Comparison of ENCODE assay signal across 19 cellular contexts in genomic region chr17:59380474-59380873, GRCh38. TPM values are rescaled to one million over a fixed set of nuclear protein-coding genes. Genes with fewer than 3 reads are reported as not detected.
DNase-seq lines count a peak whose midpoint lies in the region; ATAC-seq and TF ChIP-seq lines count a peak whose summit lies in the region.
"Had no signal": no experiment of that assay in that cellular context is flagged by ENCODE, and none has a peak within 500 bp of the region (broad histone marks: within the 10 kb centered on the region; RNA-seq: fewer than 3 reads in every experiment).

No MANE protein-coding gene starts in this region.

- peak overlapping the region; percentile 53 for H3K27ac Mint-ChIP-seq in activated naive CD4-positive, alpha-beta T cell treated with anti-CD3 and anti-CD28 coated beads, Interleukin-2, amount 50 U/mL, for 24 hours
- H3K27ac Mint-ChIP-seq in activated naive CD4-positive, alpha-beta T cell treated with anti-CD3 and anti-CD28 coated beads, Interleukin-2, amount 10 ng/mL, durations not matched to agents 7 days and 5 days = no peak overlapping the region
- peak overlapping the region in 1 of 2 donors; percentile 22 for H3K27ac Mint-ChIP-seq in natural killer cell treated with Interleukin-12 subunit alpha and Interleukin-12 subunit beta and Interleukin-15 and Interleukin-18, amount 100 ng/mL, for 72 hours
- H3K27ac Mint-ChIP-seq: immature natural killer cell had no signal

- no CpG with 5 or more reads among the region's 3 CpGs for WGBS in trophoblast cell (ENCODE audit: extremely low coverage, insufficient coverage, insufficient read length)
- 89 to 95% methylated on average over 3 of the region's 3 CpGs for WGBS in thyroid gland, 2 donors

- H2AFZ ChIP-seq in trophoblast cell (ENCODE audit: insufficient read depth, low read length, poor library complexity) (no peak overlapping the region), osteoblast (ENCODE audit: low read length) (no peak overlapping the region)

- no peak for TF ChIP-seq POLR2A in thyroid gland (IDR thresholded peaks at IDR 0.05)

- peak overlapping the region; percentile 17 for H2BK12ac ChIP-seq in trophoblast cell (ENCODE audit: low read length)

- H2BK120ac ChIP-seq in trophoblast cell (ENCODE audit: insufficient read depth, low read length, poor library complexity) = peak overlapping the region; percentile 35

- H2BK5ac ChIP-seq in trophoblast cell (ENCODE audit: low read depth, low read length, poor library complexity) = no peak overlapping the region

- peak overlapping the region; percentile 66 for H3K27ac ChIP-seq in colonic mucosa
- H3K27ac ChIP-seq in trophoblast cell (ENCODE audit: low read depth, low read length) = no peak overlapping the region
- H3K27ac ChIP-seq in thyroid gland = peak overlapping the region in 2 of 3 donors; percentile 51 to 52
- H3K27ac ChIP-seq in osteoblast (ENCODE audit: low read depth, low read length) = no peak overlapping the region
- H3K27ac ChIP-seq: KMS-11, WERI-Rb-1 had no signal

- no peak overlapping the region for H3K4ac ChIP-seq in trophoblast cell (ENCODE audit: low read depth, low read length)

- no peak overlapping the region for H2AK5ac ChIP-seq in trophoblast cell (ENCODE audit: low read length)

- H3K9ac ChIP-seq in colonic mucosa (ENCODE audit: low read depth in 2 of 2, low read length in 2 of 2) = peak overlapping the region in 1 of 2 donors; percentile 80
- no peak overlapping the region for H3K9ac ChIP-seq in trophoblast cell (ENCODE audit: low read length)
- H3K9ac ChIP-seq: KMS-11 had no signal

- no peaks in the 10 kb centered on the region for H3K27me3 Mint-ChIP-seq in activated naive CD4-positive, alpha-beta T cell treated with anti-CD3 and anti-CD28 coated beads, Interleukin-2, amount 50 U/mL, for 24 hours
- no peaks in the 10 kb centered on the region for H3K27me3 Mint-ChIP-seq in activated naive CD4-positive, alpha-beta T cell treated with anti-CD3 and anti-CD28 coated beads, Interleukin-2, amount 10 ng/mL, durations not matched to agents 7 days and 5 days
- no peaks in the 10 kb centered on the region for H3K27me3 Mint-ChIP-seq in natural killer cell treated with Interleukin-12 subunit alpha and Interleukin-12 subunit beta and Interleukin-15 and Interleukin-18, amount 100 ng/mL, for 72 hours

- H3K4me3 Mint-ChIP-seq in activated naive CD4-positive, alpha-beta T cell treated with anti-CD3 and anti-CD28 coated beads, Interleukin-2, amount 50 U/mL, for 24 hours = no peak overlapping the region
- no peak overlapping the region for H3K4me3 Mint-ChIP-seq in activated naive CD4-positive, alpha-beta T cell treated with anti-CD3 and anti-CD28 coated beads, Interleukin-2, amount 10 ng/mL, durations not matched to agents 7 days and 5 days
- no peak overlapping the region for H3K4me3 Mint-ChIP-seq in natural killer cell treated with Interleukin-12 subunit alpha and Interleukin-12 subunit beta and Interleukin-15 and Interleukin-18, amount 100 ng/mL, for 72 hours
- H3K4me3 Mint-ChIP-seq: immature natural killer cell had no signal

- no peak overlapping the region for H4K12ac ChIP-seq in trophoblast cell (ENCODE audit: low read depth, low read length)

- no peak for ATAC-seq in natural killer cell treated with Interleukin-12 subunit alpha and Interleukin-12 subunit beta and Interleukin-15 and Interleukin-18, amount 100 ng/mL, for 72 hours
- ATAC-seq: lower lobe of right lung, Panc1 had no signal

- intact Hi-C loops in colonic mucosa (cut with DNase I) (no loop called here), thyroid gland (cut with DNase I) (no loop called here)

- H3K27me3 ChIP-seq in colonic mucosa (no peaks in the 10 kb centered on the region), trophoblast cell (ENCODE audit: insufficient read depth, low read length) (no peaks in the 10 kb centered on the region), thyroid gland (no peaks in the 10 kb centered on the region), osteoblast (ENCODE audit: insufficient read depth, low read length) (no peaks in the 10 kb centered on the region)

- H3K23ac ChIP-seq in trophoblast cell (ENCODE audit: low read length) = no peak overlapping the region

- H3K79me2 ChIP-seq in trophoblast cell (ENCODE audit: control insufficient read depth, insufficient read depth, low read length, poor library complexity) (no peaks in the 10 kb centered on the region), osteoblast (ENCODE audit: insufficient read depth, low read length) (peaks cover 5% of the 10 kb centered on the region)

- peaks cover 40% of the 10 kb centered on the region for H3K4me1 Mint-ChIP-seq in activated naive CD4-positive, alpha-beta T cell treated with anti-CD3 and anti-CD28 coated beads, Interleukin-2, amount 50 U/mL, for 24 hours
- H3K4me1 Mint-ChIP-seq in activated naive CD4-positive, alpha-beta T cell treated with anti-CD3 and anti-CD28 coated beads, Interleukin-2, amount 10 ng/mL, durations not matched to agents 7 days and 5 days = peaks cover 36% of the 10 kb centered on the region
- no peaks in the 10 kb centered on the region for H3K4me1 Mint-ChIP-seq in natural killer cell treated with Interleukin-12 subunit alpha and Interleukin-12 subunit beta and Interleukin-15 and Interleukin-18, amount 100 ng/mL, for 72 hours (ENCODE audit: low read depth in 2 of 2)

- no peaks in the 10 kb centered on the region for H3K9me3 ChIP-seq in colonic mucosa
- no peaks in the 10 kb centered on the region for H3K9me3 ChIP-seq in trophoblast cell (ENCODE audit: insufficient read depth, low read depth, low read length)
- no peaks in the 10 kb centered on the region for H3K9me3 ChIP-seq in thyroid gland
- no peaks in the 10 kb centered on the region for H3K9me3 ChIP-seq in osteoblast (ENCODE audit: low read depth, low read length)
- H3K9me3 ChIP-seq: HAP-1, lower lobe of right lung had no signal

- peaks cover 28% of the 10 kb centered on the region for H3K4me1 ChIP-seq in colonic mucosa
- peaks cover 15 to 28% of the 10 kb centered on the region in 2 experiments for H3K4me1 ChIP-seq in trophoblast cell (ENCODE audit: control insufficient read depth in 1 of 2, insufficient read depth in 2 of 2, low read length in 2 of 2)
- H3K4me1 ChIP-seq in thyroid gland = peaks cover 15 to 47% of the 10 kb centered on the region in 2 donors
- peaks cover 18% of the 10 kb centered on the region for H3K4me1 ChIP-seq in osteoblast (ENCODE audit: insufficient read depth, low read length)
- H3K4me1 ChIP-seq: HAP-1 had no signal

- no peak for DNase-seq in activated naive CD4-positive, alpha-beta T cell treated with anti-CD3 and anti-CD28 coated beads, Interleukin-2, amount 10 ng/mL, durations not matched to agents 7 days and 5 days
- DNase-seq in colonic mucosa (no peak), trophoblast cell (no peak), thyroid gland (no peak), NCI-H187 treated with DMSO at 0.1 percent for 48 hours (lab: John Stamatoyannopoulos, UW) (no peak), osteoblast (ENCODE audit: insufficient read length, low spot score, missing footprints) (no peak)
- DNase-seq in natural killer cell treated with Interleukin-12 subunit alpha and Interleukin-12 subunit beta and Interleukin-15 and Interleukin-18, amount 100 ng/mL, for 72 hours (ENCODE audit: low spot score) = no peak
- DNase-seq: 8988T, AML-193, COR-L47, immature natural killer cell, lower lobe of right lung, MV-4-11, NCI-H2029, WERI-Rb-1 had no signal

- H3K14ac ChIP-seq in trophoblast cell (ENCODE audit: low read length) = no peak overlapping the region

- CTCF ChIA-PET in activated naive CD4-positive, alpha-beta T cell treated with anti-CD3 and anti-CD28 coated beads, Interleukin-2, amount 10 ng/mL, durations not matched to agents 7 days and 5 days (lab: Charles Lee) = interaction anchor here (1.4 kb wide), 1 partner anchor 48 kb away, joined by 4 read pairs; no protein-coding TSS in a partner anchor

- H3K4me2 ChIP-seq in trophoblast cell (ENCODE audit: low read length) = no peak overlapping the region
- no peak overlapping the region for H3K4me2 ChIP-seq in osteoblast (ENCODE audit: insufficient read depth, low read length)
- H3K4me2 ChIP-seq: KMS-11 had no signal

- TF ChIP-seq CTCF in colonic mucosa (IDR thresholded peaks at IDR 0.05) = no peak
- TF ChIP-seq CTCF in thyroid gland (IDR thresholded peaks at IDR 0.05) = no peak
- TF ChIP-seq CTCF in osteoblast (IDR thresholded peaks at IDR 0.05; ENCODE audit: extremely low read depth, low read depth, low read length) = no peak

- H4K91ac ChIP-seq in trophoblast cell (ENCODE audit: low read depth, low read length) = no peak overlapping the region

- H3K4me3 ChIP-seq in colonic mucosa = no peak overlapping the region
- no peak overlapping the region for H3K4me3 ChIP-seq in trophoblast cell (ENCODE audit: low read depth, low read length)
- no peak overlapping the region for H3K4me3 ChIP-seq in thyroid gland (replicated peaks in 1 of 3)
- no peak overlapping the region for H3K4me3 ChIP-seq in osteoblast (ENCODE audit: insufficient read depth, low read length)
- H3K4me3 ChIP-seq: HAP-1, lower lobe of right lung had no signal

- H4K8ac ChIP-seq in trophoblast cell (ENCODE audit: low read depth, low read length) = no peak overlapping the region

- peaks cover 2% of the 10 kb centered on the region for H3K36me3 Mint-ChIP-seq in activated naive CD4-positive, alpha-beta T cell treated with anti-CD3 and anti-CD28 coated beads, Interleukin-2, amount 50 U/mL, for 24 hours
- peaks cover 2% of the 10 kb centered on the region for H3K36me3 Mint-ChIP-seq in activated naive CD4-positive, alpha-beta T cell treated with anti-CD3 and anti-CD28 coated beads, Interleukin-2, amount 10 ng/mL, durations not matched to agents 7 days and 5 days
- no peaks in the 10 kb centered on the region for H3K36me3 Mint-ChIP-seq in natural killer cell treated with Interleukin-12 subunit alpha and Interleukin-12 subunit beta and Interleukin-15 and Interleukin-18, amount 100 ng/mL, for 72 hours
- H3K36me3 Mint-ChIP-seq: immature natural killer cell had no signal

- no peaks in the 10 kb centered on the region for H4K20me1 ChIP-seq in osteoblast (ENCODE audit: insufficient read depth, low read length)

- no peaks in the 10 kb centered on the region for H3K9me3 Mint-ChIP-seq in activated naive CD4-positive, alpha-beta T cell treated with anti-CD3 and anti-CD28 coated beads, Interleukin-2, amount 50 U/mL, for 24 hours
- no peaks in the 10 kb centered on the region for H3K9me3 Mint-ChIP-seq in activated naive CD4-positive, alpha-beta T cell treated with anti-CD3 and anti-CD28 coated beads, Interleukin-2, amount 10 ng/mL, durations not matched to agents 7 days and 5 days
- H3K9me3 Mint-ChIP-seq in natural killer cell treated with Interleukin-12 subunit alpha and Interleukin-12 subunit beta and Interleukin-15 and Interleukin-18, amount 100 ng/mL, for 72 hours = no peaks in the 10 kb centered on the region
- H3K9me3 Mint-ChIP-seq: immature natural killer cell had no signal

- H3K36me3 ChIP-seq in colonic mucosa (no peaks in the 10 kb centered on the region), trophoblast cell (ENCODE audit: control insufficient read depth in 1 of 2, insufficient read depth in 2 of 2, low read length in 2 of 2) (peaks cover 8 to 9% of the 10 kb centered on the region in 2 experiments), thyroid gland (no peaks in the 10 kb centered on the region), osteoblast (ENCODE audit: insufficient read depth, low read length) (no peaks in the 10 kb centered on the region)
- H3K36me3 ChIP-seq: HAP-1, lower lobe of right lung, WERI-Rb-1 had no signal

- H3K79me1 ChIP-seq in trophoblast cell (ENCODE audit: low read length) = peaks cover 16% of the 10 kb centered on the region

- no peak overlapping the region for H3K18ac ChIP-seq in trophoblast cell (ENCODE audit: low read length)

RNA-seq across cellular contexts. Expression of gene YPEL2, which starts 49.0 kb away (rescaled TPM):
- total RNA-seq in colonic mucosa = 10 to 100 TPM; 17.2 to 25.7 TPM
- polyA plus RNA-seq in trophoblast cell (2013) = 17.0 and 17.3 TPM in 2 replicates
- total RNA-seq in thyroid gland = 10 to 100 TPM; 29.5 to 67.2 (median 39.9) TPM
- total RNA-seq in natural killer cell treated with Interleukin-12 subunit alpha and Interleukin-12 subunit beta and Interleukin-15 and Interleukin-18, amount 100 ng/mL, for 72 hours = 1 to 10 TPM; 3.1 to 5.4 TPM
- 24.2 and 28.3 TPM in 2 replicates for total RNA-seq in osteoblast

Comparison
In these comparisons a context has a peak if more than half of its experiments do, and no peak if none do; other contexts are left out.
1. H3K27ac ChIP-seq: peak in colonic mucosa (single experiment) and thyroid gland (2 of 3); none in trophoblast cell (single experiment) and osteoblast (single experiment).